Comparison of ENCODE assay signal across 1 cellular context in the genomic region with DNA sequence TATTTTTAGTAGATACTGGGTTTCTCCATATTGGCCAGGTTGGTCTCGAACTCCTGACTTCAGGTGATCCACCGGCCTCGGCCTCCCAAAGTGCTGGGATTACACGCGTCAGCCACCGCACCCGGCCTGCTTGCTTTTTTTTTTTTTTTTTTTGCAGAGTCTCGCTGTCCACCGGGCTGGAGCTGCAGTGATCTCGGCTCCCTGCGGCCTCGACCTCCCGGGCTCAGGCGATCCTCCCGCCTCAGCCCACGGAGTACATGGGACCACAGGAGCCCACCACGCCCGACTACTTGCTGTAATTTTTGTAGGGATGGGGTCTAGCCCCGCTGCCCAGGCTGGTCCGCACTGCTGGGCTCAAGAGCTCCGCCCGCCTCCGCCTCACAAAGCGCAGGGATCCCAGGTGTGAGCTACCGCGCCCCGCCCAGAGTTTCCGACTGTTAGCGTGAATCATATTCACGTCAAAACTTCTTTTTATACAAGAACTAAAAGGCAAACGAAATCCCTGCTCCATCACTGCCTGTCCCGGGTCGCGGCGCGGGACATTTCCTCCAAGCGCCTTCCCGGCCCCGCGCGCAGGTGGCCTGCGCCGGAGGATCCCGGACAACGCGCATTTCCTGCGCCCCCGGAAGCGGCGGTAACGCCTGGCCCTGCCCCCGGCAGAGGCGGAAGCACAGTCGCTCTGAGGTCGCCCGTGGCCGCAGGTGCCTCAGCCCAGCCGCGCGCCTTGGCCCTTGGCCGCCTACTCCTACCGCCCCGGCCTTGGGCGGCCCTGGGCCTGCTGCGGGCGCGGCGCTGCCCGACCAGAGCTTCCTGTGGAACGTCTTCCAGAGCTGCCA.
A peak's percentile ranks its signal among the peaks of the same experiment; 100 is the strongest.
TF ChIP-seq lines count a peak whose summit lies in the region.

No MANE protein-coding gene starts in this region.

TF ChIP-seq in K562, 482 proteins besides CTCF, POLR2A, EP300 and RAD21 (continued from another document):
- TF ChIP-seq, protein P1, sequence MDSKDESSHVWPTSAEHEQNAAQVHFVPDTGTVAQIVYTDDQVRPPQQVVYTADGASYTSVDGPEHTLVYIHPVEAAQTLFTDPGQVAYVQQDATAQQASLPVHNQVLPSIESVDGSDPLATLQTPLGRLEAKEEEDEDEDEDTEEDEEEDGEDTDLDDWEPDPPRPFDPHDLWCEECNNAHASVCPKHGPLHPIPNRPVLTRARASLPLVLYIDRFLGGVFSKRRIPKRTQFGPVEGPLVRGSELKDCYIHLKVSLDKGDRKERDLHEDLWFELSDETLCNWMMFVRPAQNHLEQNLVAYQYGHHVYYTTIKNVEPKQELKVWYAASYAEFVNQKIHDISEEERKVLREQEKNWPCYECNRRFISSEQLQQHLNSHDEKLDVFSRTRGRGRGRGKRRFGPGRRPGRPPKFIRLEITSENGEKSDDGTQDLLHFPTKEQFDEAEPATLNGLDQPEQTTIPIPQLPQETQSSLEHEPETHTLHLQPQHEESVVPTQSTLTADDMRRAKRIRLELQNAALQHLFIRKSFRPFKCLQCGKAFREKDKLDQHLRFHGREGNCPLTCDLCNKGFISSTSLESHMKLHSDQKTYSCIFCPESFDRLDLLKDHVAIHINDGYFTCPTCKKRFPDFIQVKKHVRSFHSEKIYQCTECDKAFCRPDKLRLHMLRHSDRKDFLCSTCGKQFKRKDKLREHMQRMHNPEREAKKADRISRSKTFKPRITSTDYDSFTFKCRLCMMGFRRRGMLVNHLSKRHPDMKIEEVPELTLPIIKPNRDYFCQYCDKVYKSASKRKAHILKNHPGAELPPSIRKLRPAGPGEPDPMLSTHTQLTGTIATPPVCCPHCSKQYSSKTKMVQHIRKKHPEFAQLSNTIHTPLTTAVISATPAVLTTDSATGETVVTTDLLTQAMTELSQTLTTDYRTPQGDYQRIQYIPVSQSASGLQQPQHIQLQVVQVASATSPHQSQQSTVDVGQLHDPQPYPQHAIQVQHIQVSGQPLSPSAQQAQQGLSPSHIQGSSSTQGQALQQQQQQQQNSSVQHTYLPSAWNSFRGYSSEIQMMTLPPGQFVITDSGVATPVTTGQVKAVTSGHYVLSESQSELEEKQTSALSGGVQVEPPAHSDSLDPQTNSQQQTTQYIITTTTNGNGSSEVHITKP (IDR thresholded peaks at IDR 0.05; ENCODE audit: partially characterized antibody): peak; percentile 43
- TF ChIP-seq, protein P2, sequence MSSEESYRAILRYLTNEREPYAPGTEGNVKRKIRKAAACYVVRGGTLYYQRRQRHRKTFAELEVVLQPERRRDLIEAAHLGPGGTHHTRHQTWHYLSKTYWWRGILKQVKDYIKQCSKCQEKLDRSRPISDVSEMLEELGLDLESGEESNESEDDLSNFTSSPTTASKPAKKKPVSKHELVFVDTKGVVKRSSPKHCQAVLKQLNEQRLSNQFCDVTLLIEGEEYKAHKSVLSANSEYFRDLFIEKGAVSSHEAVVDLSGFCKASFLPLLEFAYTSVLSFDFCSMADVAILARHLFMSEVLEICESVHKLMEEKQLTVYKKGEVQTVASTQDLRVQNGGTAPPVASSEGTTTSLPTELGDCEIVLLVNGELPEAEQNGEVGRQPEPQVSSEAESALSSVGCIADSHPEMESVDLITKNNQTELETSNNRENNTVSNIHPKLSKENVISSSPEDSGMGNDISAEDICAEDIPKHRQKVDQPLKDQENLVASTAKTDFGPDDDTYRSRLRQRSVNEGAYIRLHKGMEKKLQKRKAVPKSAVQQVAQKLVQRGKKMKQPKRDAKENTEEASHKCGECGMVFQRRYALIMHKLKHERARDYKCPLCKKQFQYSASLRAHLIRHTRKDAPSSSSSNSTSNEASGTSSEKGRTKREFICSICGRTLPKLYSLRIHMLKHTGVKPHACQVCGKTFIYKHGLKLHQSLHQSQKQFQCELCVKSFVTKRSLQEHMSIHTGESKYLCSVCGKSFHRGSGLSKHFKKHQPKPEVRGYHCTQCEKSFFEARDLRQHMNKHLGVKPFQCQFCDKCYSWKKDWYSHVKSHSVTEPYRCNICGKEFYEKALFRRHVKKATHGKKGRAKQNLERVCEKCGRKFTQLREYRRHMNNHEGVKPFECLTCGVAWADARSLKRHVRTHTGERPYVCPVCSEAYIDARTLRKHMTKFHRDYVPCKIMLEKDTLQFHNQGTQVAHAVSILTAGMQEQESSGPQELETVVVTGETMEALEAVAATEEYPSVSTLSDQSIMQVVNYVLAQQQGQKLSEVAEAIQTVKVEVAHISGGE (CRISPR knock-in tag; IDR thresholded peaks at IDR 0.05): 0 out of 6 replicates have a peak, but pooled peaks of 1 of the 3 experiments have one; percentile 30
- peak; percentile 13; the same call in 1 of the 2 replicates for TF ChIP-seq CREM (IDR thresholded peaks at IDR 0.05; ENCODE audit: low read depth)
- TF ChIP-seq GABPA (tag; conservative IDR thresholded peaks at IDR 0.05; ENCODE audit: low read depth): peak; percentile 14; the same call in 1 of the 2 replicates
- peak; percentile 43; the same call in 1 of the 2 replicates for TF ChIP-seq RBFOX2 (IDR thresholded peaks at IDR 0.05; ENCODE audit: low read depth, low read length)
